29 cellular contexts compared by ENCODE assay signal in the genomic region with DNA sequence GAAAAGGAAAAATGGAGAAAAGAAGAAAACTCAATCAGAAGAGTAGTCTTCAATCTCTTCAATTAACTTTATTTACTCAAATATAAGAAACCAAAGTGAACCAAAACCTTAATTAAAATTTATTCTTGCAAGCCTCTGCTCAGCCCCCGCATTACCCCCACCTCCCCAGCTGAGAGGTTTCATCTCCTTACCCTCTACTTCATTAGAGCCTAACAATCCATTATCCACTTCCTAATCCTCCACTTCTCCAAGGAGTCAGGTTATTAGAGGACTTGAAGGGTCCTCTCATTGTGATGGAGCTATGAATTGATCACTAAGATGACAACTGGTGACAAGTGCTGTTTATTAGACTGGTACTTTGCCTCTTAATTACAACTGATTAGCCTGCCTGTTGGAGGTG.
"Had no signal": no experiment of that assay in that cellular context is flagged by ENCODE, and none has a peak within 500 bp of the region (broad histone marks: within the 10 kb centered on the region; RNA-seq: fewer than 3 reads in every experiment).

No MANE protein-coding gene starts in this region.

- H3K27me3 Mint-ChIP-seq: dendritic cell treated with granulocyte-macrophage colony-stimulating factor and Interleukin-4, amounts not matched to agents 40 ng/mL and 50 ng/mL, for 4 days; naive thymus-derived CD4-positive, alpha-beta T cell; stimulated activated naive CD8-positive, alpha-beta T cell treated with anti-CD3 and anti-CD28 coated beads, Interleukin-15, amount 100 ng/mL, for 72 hours had no signal

- H3K36me3 Mint-ChIP-seq: naive thymus-derived CD4-positive, alpha-beta T cell had no signal

- ATAC-seq: esophagus mucosa; gastrocnemius medialis; heart left ventricle; left cardiac atrium; left lung; naive thymus-derived CD4-positive, alpha-beta T cell; psoas muscle; sciatic nerve; stimulated activated naive CD8-positive, alpha-beta T cell treated with anti-CD3 and anti-CD28 coated beads, Interleukin-15, amount 100 ng/mL, for 72 hours; upper lobe of right lung had no signal

- H3K4me1 Mint-ChIP-seq: naive thymus-derived CD4-positive, alpha-beta T cell; nephron; stimulated activated naive CD8-positive, alpha-beta T cell treated with anti-CD3 and anti-CD28 coated beads, Interleukin-15, amount 100 ng/mL, for 72 hours had no signal

- H3K27ac Mint-ChIP-seq: dendritic cell treated with granulocyte-macrophage colony-stimulating factor and Interleukin-4, amounts not matched to agents 40 ng/mL and 50 ng/mL, for 4 days; endodermal cell; naive thymus-derived CD4-positive, alpha-beta T cell; nephron; stimulated activated naive CD8-positive, alpha-beta T cell treated with anti-CD3 and anti-CD28 coated beads, Interleukin-15, amount 100 ng/mL, for 72 hours had no signal

- H3K4me3 Mint-ChIP-seq: dendritic cell treated with granulocyte-macrophage colony-stimulating factor and Interleukin-4, amounts not matched to agents 40 ng/mL and 50 ng/mL, for 4 days; endodermal cell; naive thymus-derived CD4-positive, alpha-beta T cell; nephron; stimulated activated naive CD8-positive, alpha-beta T cell treated with anti-CD3 and anti-CD28 coated beads, Interleukin-15, amount 100 ng/mL, for 72 hours had no signal

- H3K9me3 Mint-ChIP-seq: dendritic cell treated with granulocyte-macrophage colony-stimulating factor and Interleukin-4, amounts not matched to agents 40 ng/mL and 50 ng/mL, for 4 days; stimulated activated naive CD8-positive, alpha-beta T cell treated with anti-CD3 and anti-CD28 coated beads, Interleukin-15, amount 100 ng/mL, for 72 hours had no signal

- DNase-seq: colonic mucosa; effector CD8-positive, alpha-beta T cell; endodermal cell; foreskin fibroblast; gastrocnemius medialis; heart left ventricle; left cardiac atrium; left lung; mammary epithelial cell; mesendoderm; midbrain; naive thymus-derived CD4-positive, alpha-beta T cell; nucleus accumbens; ovary; posterior cingulate gyrus; psoas muscle; stimulated activated CD4-positive, alpha-beta T cell treated with anti-CD3 and anti-CD28 coated beads, Interleukin-12 subunit alpha, Interleukin-12 subunit beta, amount 100 ng/mL, for 4 hours; stimulated activated CD4-positive, alpha-beta T cell treated with anti-CD3 and anti-CD28 coated beads, Interleukin-1b, Interleukin-23, amount 100 ng/mL, for 48 hours; stimulated activated CD4-positive, alpha-beta T cell treated with anti-CD3 and anti-CD28 coated beads, Interleukin-4, amount 100 ng/mL, for 1 hour; stimulated activated CD8-positive, alpha-beta memory T cell treated with anti-CD3 and anti-CD28 coated beads, Interleukin-4, amount 100 ng/mL, for 48 hours; stimulated activated naive CD4-positive, alpha-beta T cell; stimulated activated naive CD8-positive, alpha-beta T cell treated with anti-CD3 and anti-CD28 coated beads, Interleukin-15, amount 100 ng/mL, for 72 hours; transverse colon; upper lobe of right lung; uterus had no signal
